15 cellular contexts compared by ENCODE assay signal in the genomic region with DNA sequence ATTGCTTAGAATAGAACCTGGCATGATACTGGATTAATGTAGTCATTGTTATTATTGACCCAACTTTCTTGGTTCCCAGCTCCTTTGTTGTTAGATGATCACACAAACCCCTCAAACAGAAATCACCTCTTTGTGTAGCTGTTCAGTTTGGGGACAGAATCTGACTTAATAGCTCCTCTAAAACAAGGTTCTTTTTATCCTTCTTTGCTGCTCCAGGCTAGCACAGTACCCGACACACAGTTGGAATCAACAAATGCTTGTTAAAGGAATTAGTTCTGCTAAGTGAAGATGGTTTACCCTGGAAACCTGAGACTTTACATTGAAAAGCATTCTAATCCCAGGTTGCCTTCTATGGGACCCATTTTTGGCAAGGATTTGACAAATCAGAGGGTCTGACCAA. TPM values are rescaled to one million over a fixed set of nuclear protein-coding genes. Genes with fewer than 3 reads are reported as not detected.
DNase-seq lines count a peak whose midpoint lies in the region; ATAC-seq and TF ChIP-seq lines count a peak whose summit lies in the region.
"Had no signal": no experiment of that assay in that cellular context is flagged by ENCODE, and none has a peak within 500 bp of the region (broad histone marks: within the 10 kb centered on the region; RNA-seq: fewer than 3 reads in every experiment).

No MANE protein-coding gene starts in this region.

- DNase-seq in SK-MEL-5 (ENCODE audit: low read depth, low spot score) (peak; percentile 85), midbrain (lab: John Stamatoyannopoulos, UW) (peak; percentile 47), transverse colon (no peak)
- DNase-seq in activated CD4-positive, alpha-beta T cell treated with anti-CD3 and anti-CD28 coated beads for 4 hours, result no peak
- no peak for DNase-seq in stimulated activated CD4-positive, alpha-beta T cell treated with anti-CD3 and anti-CD28 coated beads, Interleukin-15, amount 100 ng/mL, for 24 hours
- DNase-seq: AML-193; DMS79 treated with DMSO at 0.1 percent for 48 hours; NCI-H187 treated with DMSO at 0.1 percent for 48 hours; NCI-H748 treated with DMSO at 0.1 percent for 48 hours; NK-92 treated with Interleukin-12 subunit alpha and Interleukin-12 subunit beta, amount 100 ng/mL, for 24 hours; Peyer's patch had no signal

- 45 to 55% methylated on average over 1 of the region's 1 CpG for WGBS in ectodermal cell, 2 experiments
- 71 to 79% methylated on average over 1 of the region's 1 CpG for WGBS in transverse colon (ENCODE audit: low coverage in 1 of 2), 2 donors

- H3K27me3 ChIP-seq in ectodermal cell (ENCODE audit: control insufficient read depth, insufficient read depth, low read length, poor library complexity, severe bottlenecking), result no peaks in the 10 kb centered on the region
- no peaks in the 10 kb centered on the region for H3K27me3 ChIP-seq in transverse colon
- H3K27me3 ChIP-seq: Peyer's patch had no signal

- in situ Hi-C loops in SK-MEL-5 (cut with HindIII; ENCODE audit: low pct_unique_long_range_greater_than_20kb, low sequenced_read_pairs), result no loop called here
- in situ Hi-C loops in transverse colon (cut with MboI; ENCODE audit: low pct_ligation_motif_present in 1 of 4, low pct_unique_long_range_greater_than_20kb in 1 of 4, low sequenced_read_pairs in 3 of 4), result no loop called here

- H3K4me3 ChIP-seq in ectodermal cell (ENCODE audit: insufficient read depth, low read depth, low read length), result no peak overlapping the region
- H3K4me3 ChIP-seq in transverse colon, result no peak overlapping the region
- H3K4me3 ChIP-seq: K562, Peyer's patch had no signal

- H3K27ac ChIP-seq in ectodermal cell (ENCODE audit: insufficient read depth, low read depth, low read length, poor library complexity, severe bottlenecking) (peak overlapping the region; percentile 74), transverse colon (peak overlapping the region in 3 of 4 donors; percentile 11 to 19 (median 16))
- H3K27ac ChIP-seq: C4-2B, Peyer's patch had no signal

- no peaks in the 10 kb centered on the region for H3K36me3 ChIP-seq in ectodermal cell (ENCODE audit: control insufficient read depth, insufficient read depth, low read length)
- no peaks in the 10 kb centered on the region for H3K36me3 ChIP-seq in transverse colon
- H3K36me3 ChIP-seq: Peyer's patch had no signal

- no peak for ATAC-seq in HG02588 (IDR thresholded peaks at IDR 0.05; ENCODE audit: unreplicated experiment)
- ATAC-seq: K562 had no signal

- H3K4me1 ChIP-seq in ectodermal cell (ENCODE audit: control insufficient read depth, insufficient read depth, low read length) (peaks cover 18% of the 10 kb centered on the region), transverse colon (peaks cover 9 to 61% (median 27%) of the 10 kb centered on the region in 4 donors)

- intact Hi-C loops in transverse colon (cut with DNase I; ENCODE audit: low total_unique reads), result no loop called here

- TF ChIP-seq CTCF in transverse colon (IDR thresholded peaks at IDR 0.05), result no peak

- TF ChIP-seq EP300 in transverse colon (IDR thresholded peaks at IDR 0.05; ENCODE audit: low read depth), result no peak

- TF ChIP-seq POLR2A in transverse colon (IDR thresholded peaks at IDR 0.05), result no peak

- H3K9me3 ChIP-seq in ectodermal cell (ENCODE audit: control insufficient read depth, low read length) (no peaks in the 10 kb centered on the region), transverse colon (no peaks in the 10 kb centered on the region)
- H3K9me3 ChIP-seq: Peyer's patch had no signal

RNA-seq across cellular contexts. Expression of gene GAB2, which starts 43.9 kb away (rescaled TPM):
- 38.9 and 42.3 TPM in 2 replicates for total RNA-seq in SK-MEL-5 (2014; rRNA removed; shearing (Covaris generic))
- polyA plus RNA-seq in SK-MEL-5 (2015; cell fraction: cytosol; rRNA removed), result 37.9 and 49.5 TPM in 2 replicates
- 37.2 and 45.8 TPM in 2 replicates for polyA plus RNA-seq in SK-MEL-5 (2015; cell fraction: nucleus; rRNA removed)
- 26.3 TPM for polyA plus RNA-seq in ectodermal cell (2013, experiment 1 of 4)
- polyA plus RNA-seq in ectodermal cell (2013, experiment 2 of 4), result 34.0 TPM
- polyA plus RNA-seq in ectodermal cell (2013, experiment 3 of 4), result 19.1 TPM
- 22.0 TPM for polyA plus RNA-seq in ectodermal cell (2013, experiment 4 of 4)
- 10 to 100 TPM in 3 of 4 donors, 1 to 10 TPM in 1; 5.8 to 35.7 (median 22.9) TPM for total RNA-seq in transverse colon

Comparison
In these comparisons a context has a peak if more than half of its experiments do, and no peak if none do; other contexts are left out.
1. DNase-seq: peak in SK-MEL-5 (single experiment) and midbrain (single experiment); none in transverse colon (single experiment), activated CD4-positive, alpha-beta T cell treated with anti-CD3 and anti-CD28 coated beads for 4 hours (0 of 2) and stimulated activated CD4-positive, alpha-beta T cell treated with anti-CD3 and anti-CD28 coated beads, Interleukin-15, amount 100 ng/mL, for 24 hours (single experiment).